1 cellular context compared by ENCODE assay signal in genomic region chr3:46612324-46612723, GRCh38.
TF ChIP-seq lines count a peak whose summit lies in the region.

Gene FAM240A, plus strand, starts transcription at chr3:46612525. Its CDS starts 159 bp downstream, at chr3:46612684.

TF ChIP-seq in Ishikawa, 13 proteins besides CTCF, POLR2A, EP300 and RAD21:
- TF ChIP-seq REST (IDR thresholded peaks at IDR 0.05; ENCODE audit: low read depth) (no peak), CEBPB (IDR thresholded peaks at IDR 0.05) (peak; percentile 71), MAX (IDR thresholded peaks at IDR 0.05) (0 out of 2 replicates have a peak, but pooled peaks have one; percentile 25), ZBTB7A (IDR thresholded peaks at IDR 0.05; ENCODE audit: low read depth) (no peak), EGR1 (IDR thresholded peaks at IDR 0.05) (no peak), TEAD4 (IDR thresholded peaks at IDR 0.05) (peak; percentile 60), NFIC (IDR thresholded peaks at IDR 0.05) (peak; percentile 64; the same call in 1 of the 2 replicates), FOXM1 (IDR thresholded peaks at IDR 0.05; ENCODE audit: borderline replicate concordance, low read depth) (no peak), TCF12 (IDR thresholded peaks at IDR 0.05; ENCODE audit: low read depth) (peak; percentile 26; the same call in 1 of the 2 replicates), USF1 (IDR thresholded peaks at IDR 0.05) (no peak), TAF1 (IDR thresholded peaks at IDR 0.05; ENCODE audit: low read depth) (no peak), CREB1 (IDR thresholded peaks at IDR 0.05; ENCODE audit: low read depth) (no peak), YY1 (IDR thresholded peaks at IDR 0.05; ENCODE audit: low read depth) (no peak)
TF ChIP-seq in Ishikawa: peak in this region for 5.
